In genomic region chr9:31824860-31825259, GRCh38 we compare ENCODE assay signal across 12 cellular contexts.
"Had no signal": no experiment of that assay in that cellular context is flagged by ENCODE, and none has a peak within 500 bp of the region (broad histone marks: within the 10 kb centered on the region; RNA-seq: fewer than 3 reads in every experiment).

No MANE protein-coding gene starts in this region.

- H3K27ac Mint-ChIP-seq: activated naive CD4-positive, alpha-beta T cell treated with anti-CD3 and anti-CD28 coated beads, Interleukin-2, amount 10 ng/mL, durations not matched to agents 7 days and 5 days; activated T-helper 2 cell treated with anti-CD3 and anti-CD28 coated beads, Interferon-gamma antibody, Interleukin-2, Interleukin-4, amounts not matched to agents 10 μg/mL and 5 μg/mL and 100 μg/mL, durations not matched to agents 14 hours and 24 hours and 36 hours; naive B cell had no signal

- H3K4me1 Mint-ChIP-seq: activated naive CD4-positive, alpha-beta T cell treated with anti-CD3 and anti-CD28 coated beads, Interleukin-2, amount 10 ng/mL, durations not matched to agents 7 days and 5 days; central memory CD8-positive, alpha-beta T cell; naive B cell had no signal

- H3K4me3 Mint-ChIP-seq: activated naive CD4-positive, alpha-beta T cell treated with anti-CD3 and anti-CD28 coated beads, Interleukin-2, amount 10 ng/mL, durations not matched to agents 7 days and 5 days; central memory CD8-positive, alpha-beta T cell; naive B cell had no signal

- H3K9me3 Mint-ChIP-seq: activated naive CD4-positive, alpha-beta T cell treated with anti-CD3 and anti-CD28 coated beads, Interleukin-2, amount 10 ng/mL, durations not matched to agents 7 days and 5 days; activated T-helper 2 cell treated with anti-CD3 and anti-CD28 coated beads, Interferon-gamma antibody, Interleukin-2, Interleukin-4, amounts not matched to agents 10 μg/mL and 5 μg/mL and 100 μg/mL, durations not matched to agents 14 hours and 24 hours and 36 hours; central memory CD8-positive, alpha-beta T cell; naive B cell had no signal

- H3K4me3 ChIP-seq: adrenal gland, heart right ventricle had no signal

- ATAC-seq: activated CD4-positive, CD25-positive, alpha-beta regulatory T cell treated with anti-CD3 and anti-CD28 coated beads, Interleukin-2, amount 50 U/mL, for 24 hours; heart right ventricle; left ventricle myocardium superior had no signal

- H3K27ac ChIP-seq: adrenal gland, heart right ventricle had no signal

- DNase-seq: activated naive CD4-positive, alpha-beta T cell treated with anti-CD3 and anti-CD28 coated beads, Interleukin-2, amount 10 ng/mL, durations not matched to agents 7 days and 5 days; adrenal gland; cortex of kidney; effector CD8-positive, alpha-beta T cell; heart right ventricle; left ventricle myocardium superior; midbrain; naive B cell; small intestine had no signal

- H3K4me1 ChIP-seq: adrenal gland, heart right ventricle had no signal

- H3K36me3 ChIP-seq: adrenal gland, heart right ventricle had no signal

- H3K27me3 Mint-ChIP-seq: activated naive CD4-positive, alpha-beta T cell treated with anti-CD3 and anti-CD28 coated beads, Interleukin-2, amount 10 ng/mL, durations not matched to agents 7 days and 5 days; naive B cell had no signal

- H3K36me3 Mint-ChIP-seq: activated naive CD4-positive, alpha-beta T cell treated with anti-CD3 and anti-CD28 coated beads, Interleukin-2, amount 10 ng/mL, durations not matched to agents 7 days and 5 days; naive B cell had no signal

- H3K27me3 ChIP-seq: adrenal gland, heart right ventricle had no signal

- H3K9me3 ChIP-seq: adrenal gland, heart right ventricle had no signal
